ENCODE assay signal across 1 cellular context in the genomic region with DNA sequence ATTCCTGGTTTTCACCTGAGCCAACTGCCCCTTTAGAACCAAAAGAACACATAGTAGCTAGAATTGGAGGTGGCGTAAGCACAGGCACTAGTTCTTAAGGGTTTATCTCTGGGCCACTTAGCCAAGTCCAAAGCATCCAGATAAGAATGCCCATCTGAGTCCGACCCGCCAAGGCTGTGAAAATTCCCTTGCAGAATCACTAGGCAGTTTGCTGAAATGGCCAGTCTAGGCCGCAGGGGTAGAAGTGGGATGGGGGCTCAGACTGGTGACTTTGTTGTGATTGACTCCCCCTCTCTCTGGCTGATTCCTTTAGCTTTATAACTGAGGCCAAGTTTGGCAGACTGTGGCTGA.
TF ChIP-seq lines count a peak whose summit lies in the region.

No MANE protein-coding gene starts in this region.

TF ChIP-seq in HepG2, 621 proteins besides CTCF, POLR2A, EP300 and RAD21 (continued from another document):
- TF ChIP-seq, protein P1, sequence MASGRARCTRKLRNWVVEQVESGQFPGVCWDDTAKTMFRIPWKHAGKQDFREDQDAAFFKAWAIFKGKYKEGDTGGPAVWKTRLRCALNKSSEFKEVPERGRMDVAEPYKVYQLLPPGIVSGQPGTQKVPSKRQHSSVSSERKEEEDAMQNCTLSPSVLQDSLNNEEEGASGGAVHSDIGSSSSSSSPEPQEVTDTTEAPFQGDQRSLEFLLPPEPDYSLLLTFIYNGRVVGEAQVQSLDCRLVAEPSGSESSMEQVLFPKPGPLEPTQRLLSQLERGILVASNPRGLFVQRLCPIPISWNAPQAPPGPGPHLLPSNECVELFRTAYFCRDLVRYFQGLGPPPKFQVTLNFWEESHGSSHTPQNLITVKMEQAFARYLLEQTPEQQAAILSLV (CRISPR knock-in tag; IDR thresholded peaks at IDR 0.05; ENCODE audit: borderline replicate concordance): 0 out of 2 replicates have a peak, but pooled peaks have one; percentile 72
TF ChIP-seq in HepG2: peak in this region for 26.
